Comparison of ENCODE assay signal across 17 cellular contexts in the genomic region with DNA sequence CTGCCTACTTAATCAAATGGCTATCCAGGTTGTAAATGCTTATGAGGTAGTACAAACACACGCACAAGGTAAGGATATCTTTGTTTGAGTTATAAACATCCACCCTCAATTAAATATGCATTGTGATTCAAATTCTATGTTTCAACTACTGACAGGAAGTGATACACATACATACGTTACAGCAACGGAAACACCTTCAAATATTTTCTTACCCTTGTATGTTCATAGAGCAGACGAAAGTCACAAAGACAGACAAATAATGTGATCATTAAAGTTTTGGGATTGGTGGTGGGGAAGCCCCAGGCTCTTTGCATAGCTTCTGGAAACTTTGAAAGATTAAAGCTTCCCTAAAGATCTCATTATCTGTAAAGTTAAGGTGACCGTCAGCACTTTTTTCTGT.
"Had no signal": no experiment of that assay in that cellular context is flagged by ENCODE, and none has a peak within 500 bp of the region (broad histone marks: within the 10 kb centered on the region; RNA-seq: fewer than 3 reads in every experiment).

No MANE protein-coding gene starts in this region.

- H3K9me3 Mint-ChIP-seq: activated naive CD8-positive, alpha-beta T cell treated with anti-CD3 and anti-CD28 coated beads, Interleukin-2, amount 10 ng/mL, durations not matched to agents 7 days and 5 days; neural progenitor cell had no signal

- ATAC-seq: body of pancreas; stimulated activated naive CD8-positive, alpha-beta T cell treated with anti-CD3 and anti-CD28 coated beads, Interleukin-15, Interleukin-2, amounts not matched to agents 100 U/mL and 50 U/mL, for 24 hours had no signal

- H3K4me1 Mint-ChIP-seq: activated naive CD8-positive, alpha-beta T cell treated with anti-CD3 and anti-CD28 coated beads, Interleukin-2, amount 10 ng/mL, durations not matched to agents 7 days and 5 days had no signal

- DNase-seq: activated CD4-positive, alpha-beta T cell treated with anti-CD3 and anti-CD28 coated beads, Interleukin-2, amount 50 U/mL, for 1 hour; activated CD8-positive, alpha-beta memory T cell treated with anti-CD3 and anti-CD28 coated beads, Interleukin-2, amount 50 U/mL, for 48 hours; activated naive CD8-positive, alpha-beta T cell treated with anti-CD3 and anti-CD28 coated beads, Interleukin-2, amount 10 ng/mL, durations not matched to agents 7 days and 5 days; amygdala; body of pancreas; foreskin fibroblast; hippocampal formation; midbrain; stimulated activated naive CD8-positive, alpha-beta T cell treated with anti-CD3 and anti-CD28 coated beads, Interleukin-15, Interleukin-2, amounts not matched to agents 100 U/mL and 50 U/mL, for 24 hours; substantia nigra; T1000; tibial artery had no signal

- H3K36me3 ChIP-seq: neural progenitor cell, prostate gland, right atrium auricular region, tibial artery had no signal

- H3K27me3 ChIP-seq: body of pancreas, neural progenitor cell, right atrium auricular region, tibial artery had no signal

- H3K27ac ChIP-seq: body of pancreas, epithelial cell of prostate, neural progenitor cell, prostate gland, right atrium auricular region, tibial artery had no signal

- H3K4me3 Mint-ChIP-seq: activated naive CD8-positive, alpha-beta T cell treated with anti-CD3 and anti-CD28 coated beads, Interleukin-2, amount 10 ng/mL, durations not matched to agents 7 days and 5 days; neural progenitor cell had no signal

- H3K9ac ChIP-seq: neural progenitor cell had no signal

- H3K4me3 ChIP-seq: body of pancreas, lung, neural progenitor cell, prostate gland, right atrium auricular region, tibial artery had no signal

- H3K9me3 ChIP-seq: body of pancreas, prostate gland, right atrium auricular region, tibial artery had no signal

- H3K4me1 ChIP-seq: neural progenitor cell, prostate gland had no signal

- H3K36me3 Mint-ChIP-seq: activated naive CD8-positive, alpha-beta T cell treated with anti-CD3 and anti-CD28 coated beads, Interleukin-2, amount 10 ng/mL, durations not matched to agents 7 days and 5 days had no signal

- H3K27ac Mint-ChIP-seq: activated naive CD8-positive, alpha-beta T cell treated with anti-CD3 and anti-CD28 coated beads, Interleukin-2, amount 10 ng/mL, durations not matched to agents 7 days and 5 days had no signal
